8 cellular contexts compared by ENCODE assay signal in the genomic region with DNA sequence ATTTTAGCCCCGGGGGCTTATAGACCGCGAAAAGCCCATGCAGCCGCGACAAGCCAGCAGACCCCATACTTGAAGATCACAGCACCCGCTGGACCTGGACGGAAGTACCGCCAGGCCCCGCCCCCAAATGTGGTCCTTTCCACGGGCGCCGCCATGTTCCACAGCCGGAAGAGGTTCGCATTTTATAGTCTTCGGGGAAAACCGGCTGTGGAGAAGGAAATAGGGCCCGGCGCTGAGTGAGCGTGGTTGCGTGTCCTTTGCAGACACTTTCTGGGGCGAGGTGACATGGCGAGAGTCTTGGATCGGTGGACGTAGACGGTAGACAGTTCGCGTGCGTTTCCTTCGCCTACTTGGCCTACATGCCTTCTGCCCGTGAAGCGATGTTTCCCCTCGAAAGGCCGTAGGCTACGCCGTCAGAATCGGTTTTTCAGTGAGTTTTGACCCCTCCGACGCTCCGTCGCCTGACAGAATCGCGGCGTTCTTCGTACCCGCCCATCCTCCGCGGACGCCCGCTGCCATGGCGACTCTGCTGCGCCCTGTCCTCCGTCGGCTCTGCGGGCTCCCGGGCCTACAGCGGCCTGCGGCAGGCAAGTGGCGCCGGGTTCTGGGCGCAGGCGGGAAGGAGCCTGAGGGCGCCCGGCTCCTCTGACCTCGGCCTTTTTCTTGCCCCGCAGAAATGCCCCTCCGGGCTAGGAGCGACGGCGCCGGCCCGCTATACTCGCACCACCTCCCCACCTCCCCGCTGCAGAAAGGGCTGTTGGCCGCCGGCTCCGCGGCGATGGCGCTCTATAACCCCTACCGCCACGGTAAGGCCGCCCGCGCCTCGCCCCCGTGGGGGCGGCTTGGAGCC.
DNase-seq lines count a peak whose midpoint lies in the region; TF ChIP-seq lines count a peak whose summit lies in the region.

Gene COQ4 (plus strand): TSS at position 498 of the 850 bp plus-strand sequence. CDS start 20 bp downstream, at position 518.
A gene with protein sequence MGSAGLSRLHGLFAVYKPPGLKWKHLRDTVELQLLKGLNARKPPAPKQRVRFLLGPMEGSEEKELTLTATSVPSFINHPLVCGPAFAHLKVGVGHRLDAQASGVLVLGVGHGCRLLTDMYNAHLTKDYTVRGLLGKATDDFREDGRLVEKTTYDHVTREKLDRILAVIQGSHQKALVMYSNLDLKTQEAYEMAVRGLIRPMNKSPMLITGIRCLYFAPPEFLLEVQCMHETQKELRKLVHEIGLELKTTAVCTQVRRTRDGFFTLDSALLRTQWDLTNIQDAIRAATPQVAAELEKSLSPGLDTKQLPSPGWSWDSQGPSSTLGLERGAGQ (minus strand): TSS at position 106 of the 850 bp plus-strand sequence. CDS start 39 bp downstream, at position 67.

- peak; percentile 89 to 97 for DNase-seq in HAP-1 (ENCODE audit: low spot score in 2 of 2)
- DNase-seq in MM.1S, result peak; percentile 94
- peak; percentile 83 for DNase-seq in SHP77 treated with DMSO at 0.1 percent for 48 hours (lab: John Stamatoyannopoulos, UW)
- peak; percentile 97 for DNase-seq in activated effector memory CD4-positive, alpha-beta T cell treated with anti-CD3 and anti-CD28 coated beads, Interleukin-2, amount 50 U/mL, for 16 hours
- peak; percentile 78 for DNase-seq in fibroblast of the conjunctiva (ENCODE audit: low read depth)
- DNase-seq in nephron progenitor cell, result peak; percentile 92

- H3K9me3 ChIP-seq in ES-I3 (ENCODE audit: control insufficient read depth, insufficient read depth, low read length), result no peaks in the 10 kb centered on the region
- H3K9me3 ChIP-seq in HAP-1, result no peaks in the 10 kb centered on the region
- H3K9me3 ChIP-seq in MM.1S (replicated peaks; ENCODE audit: insufficient read depth, low read length), result no peaks in the 10 kb centered on the region

- peaks cover 10% of the 10 kb centered on the region for H3K36me3 Mint-ChIP-seq in nephron progenitor cell (ENCODE audit: low read depth)
- peaks cover 19% of the 10 kb centered on the region for H3K36me3 Mint-ChIP-seq in stimulated activated naive CD8-positive, alpha-beta T cell treated with anti-CD3 and anti-CD28 coated beads, Interleukin-15, Interleukin-2, amounts not matched to agents 100 ng/mL and 50 ng/mL, for 24 hours (ENCODE audit: low read depth)

- peaks cover 4% of the 10 kb centered on the region for H3K27me3 Mint-ChIP-seq in nephron progenitor cell (ENCODE audit: low read depth, poor library complexity)
- H3K27me3 Mint-ChIP-seq in stimulated activated naive CD8-positive, alpha-beta T cell treated with anti-CD3 and anti-CD28 coated beads, Interleukin-15, Interleukin-2, amounts not matched to agents 100 ng/mL and 50 ng/mL, for 24 hours, result no peaks in the 10 kb centered on the region

- H3K4me1 Mint-ChIP-seq in nephron progenitor cell, result peaks cover 19% of the 10 kb centered on the region
- peaks cover 24% of the 10 kb centered on the region for H3K4me1 Mint-ChIP-seq in stimulated activated naive CD8-positive, alpha-beta T cell treated with anti-CD3 and anti-CD28 coated beads, Interleukin-15, Interleukin-2, amounts not matched to agents 100 ng/mL and 50 ng/mL, for 24 hours (ENCODE audit: low read depth)

- H3F3A ChIP-seq in MM.1S (ENCODE audit: insufficient read depth, low read length), result peaks cover 11% of the 10 kb centered on the region

- peak within 1 kb of the TSS; percentile 84 for H2AFZ ChIP-seq in MM.1S (ENCODE audit: low read length)

- no peaks in the 10 kb centered on the region for H3K9me3 Mint-ChIP-seq in nephron progenitor cell
- no peaks in the 10 kb centered on the region for H3K9me3 Mint-ChIP-seq in stimulated activated naive CD8-positive, alpha-beta T cell treated with anti-CD3 and anti-CD28 coated beads, Interleukin-15, Interleukin-2, amounts not matched to agents 100 ng/mL and 50 ng/mL, for 24 hours

- peak within 1 kb of the TSS; percentile 94 for H3K9ac ChIP-seq in ES-I3 (ENCODE audit: low read depth, low read length)
- peak within 1 kb of the TSS; percentile 88 for H3K9ac ChIP-seq in MM.1S (ENCODE audit: low read length)

- H3K9me2 ChIP-seq in MM.1S (replicated peaks; ENCODE audit: insufficient read depth, low read length), result no peaks in the 10 kb centered on the region

- peak within 1 kb of the TSS; percentile 99 for H3K27ac Mint-ChIP-seq in nephron progenitor cell
- H3K27ac Mint-ChIP-seq in stimulated activated naive CD8-positive, alpha-beta T cell treated with anti-CD3 and anti-CD28 coated beads, Interleukin-15, Interleukin-2, amounts not matched to agents 100 ng/mL and 50 ng/mL, for 24 hours, result peak within 1 kb of the TSS; percentile 98

- peak within 1 kb of the TSS; percentile 87 for H3K27ac ChIP-seq in MM.1S (ENCODE audit: low read length)

- no peaks in the 10 kb centered on the region for H4K20me1 ChIP-seq in MM.1S (ENCODE audit: insufficient read depth, low read length)

- peak within 1 kb of the TSS; percentile 97 for H3K4me3 Mint-ChIP-seq in nephron progenitor cell
- H3K4me3 Mint-ChIP-seq in stimulated activated naive CD8-positive, alpha-beta T cell treated with anti-CD3 and anti-CD28 coated beads, Interleukin-15, Interleukin-2, amounts not matched to agents 100 ng/mL and 50 ng/mL, for 24 hours, result peak within 1 kb of the TSS; percentile 93

- H3K4me2 ChIP-seq in MM.1S (ENCODE audit: low read depth, low read length), result peak within 1 kb of the TSS; percentile 84

- H3K4me1 ChIP-seq in ES-I3 (ENCODE audit: insufficient read depth, low read length) (peaks cover 6% of the 10 kb centered on the region; the same call in 1 of the 2 replicates), HAP-1 (no peaks in the 10 kb centered on the region), MM.1S (ENCODE audit: low read length) (peaks cover 11% of the 10 kb centered on the region)

- peaks cover 47% of the 10 kb centered on the region for H3K79me2 ChIP-seq in MM.1S (ENCODE audit: low read length)

- H3K36me3 ChIP-seq in ES-I3 (ENCODE audit: insufficient read depth, low read length), result 0 out of 2 replicates have a peak, but pooled peaks cover 4% of the 10 kb centered on the region
- peaks cover 33% of the 10 kb centered on the region for H3K36me3 ChIP-seq in HAP-1 (replicated peaks)
- H3K36me3 ChIP-seq in MM.1S (replicated peaks; ENCODE audit: insufficient read depth, low read length), result no peaks in the 10 kb centered on the region

- no peak for TF ChIP-seq CTCF in MM.1S (IDR thresholded peaks at IDR 0.05; ENCODE audit: low read length)
- TF ChIP-seq CTCF in nephron progenitor cell (IDR thresholded peaks at IDR 0.05), result no peak

- peak within 1 kb of the TSS; percentile 88 for H3K4me3 ChIP-seq in HAP-1
- H3K4me3 ChIP-seq in MM.1S (ENCODE audit: low read length), result peak within 1 kb of the TSS; percentile 84

- in situ Hi-C loops in HAP-1 (cut with MboI; ENCODE audit: low sequenced_read_pairs), result no loop called here

- H3K27me3 ChIP-seq in HAP-1 (ENCODE audit: low read depth), result no peaks in the 10 kb centered on the region
- no peaks in the 10 kb centered on the region for H3K27me3 ChIP-seq in MM.1S (replicated peaks; ENCODE audit: insufficient read depth, low read length)

Comparison
In these comparisons a context has a peak if more than half of its experiments do, and no peak if none do; other contexts are left out.
1. Peak in every context shown above with its lines: DNase-seq, H3K4me3 ChIP-seq and H3K27ac ChIP-seq.